Comparison of ENCODE assay signal across 14 cellular contexts in genomic region chr19:5637971-5638370, GRCh38.
"Had no signal": no experiment of that assay in that cellular context is flagged by ENCODE, and none has a peak within 500 bp of the region (broad histone marks: within the 10 kb centered on the region; RNA-seq: fewer than 3 reads in every experiment).

No MANE protein-coding gene starts in this region.

- H3K27me3 ChIP-seq: brain microvascular endothelial cell, dorsolateral prefrontal cortex, thyroid gland had no signal

- H3K27ac ChIP-seq: brain microvascular endothelial cell, thyroid gland had no signal

- DNase-seq: activated CD4-positive, alpha-beta T cell treated with anti-CD3 and anti-CD28 coated beads for 48 hours; activated CD8-positive, alpha-beta T cell treated with anti-CD3 and anti-CD28 coated beads for 36 hours; activated naive CD4-positive, alpha-beta T cell treated with anti-CD3 and anti-CD28 coated beads for 36 hours; anterior cingulate cortex; brain microvascular endothelial cell; central memory CD4-positive, alpha-beta T cell; immature natural killer cell; kidney glomerular epithelial cell; left ventricle myocardium superior; stimulated activated CD8-positive, alpha-beta memory T cell treated with anti-CD3 and anti-CD28 coated beads, Interleukin-4, amount 100 ng/mL, for 48 hours; stimulated activated naive CD4-positive, alpha-beta T cell; thyroid gland had no signal

- H3K9me3 ChIP-seq: thyroid gland had no signal

- H3K4me3 ChIP-seq: dorsolateral prefrontal cortex, thyroid gland had no signal

- ATAC-seq: activated CD8-positive, alpha-beta T cell treated with anti-CD3 and anti-CD28 coated beads for 36 hours; left ventricle myocardium superior; natural killer cell treated with Interleukin-12 subunit alpha and Interleukin-12 subunit beta and Interleukin-15 and Interleukin-18, amount 100 ng/mL, for 72 hours had no signal
